20 cellular contexts compared by ENCODE assay signal in the genomic region with DNA sequence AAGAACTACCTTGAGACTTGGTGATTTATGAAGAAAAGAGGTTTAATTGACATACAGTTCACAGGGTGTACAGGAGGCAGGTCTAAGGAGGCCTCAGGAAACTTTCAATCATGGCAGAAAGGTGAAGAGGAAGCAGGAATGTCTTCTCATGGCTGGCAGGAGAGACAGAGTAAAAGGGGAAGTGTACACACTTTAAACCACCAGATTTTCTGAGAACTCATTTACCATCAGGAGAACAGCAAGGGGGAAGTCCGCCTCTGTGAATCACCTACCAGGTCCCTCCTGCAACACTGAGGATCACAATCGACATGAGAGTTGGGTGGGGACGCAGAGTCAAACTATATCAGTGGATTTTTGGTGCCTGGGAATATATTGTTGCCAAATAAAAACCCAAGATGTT. TPM values are rescaled to one million over a fixed set of nuclear protein-coding genes. Genes with fewer than 3 reads are reported as not detected.
A peak's percentile ranks its signal among the peaks of the same experiment; 100 is the strongest.
DNase-seq lines count a peak whose midpoint lies in the region; ATAC-seq and TF ChIP-seq lines count a peak whose summit lies in the region.
"Had no signal": no experiment of that assay in that cellular context is flagged by ENCODE, and none has a peak within 500 bp of the region (broad histone marks: within the 10 kb centered on the region; RNA-seq: fewer than 3 reads in every experiment).

No MANE protein-coding gene starts in this region.

- H3K4me3 Mint-ChIP-seq in CD4-positive, alpha-beta T cell: no peak overlapping the region
- H3K4me3 Mint-ChIP-seq: B cell had no signal

- H3K27me3 ChIP-seq in thyroid gland: no peaks in the 10 kb centered on the region
- H3K27me3 ChIP-seq in CD4-positive, alpha-beta T cell (ENCODE audit: control insufficient read depth, insufficient read depth, low read length): no peaks in the 10 kb centered on the region
- H3K27me3 ChIP-seq: SJCRH30 had no signal

- no peaks in the 10 kb centered on the region for H3K27me3 Mint-ChIP-seq in CD4-positive, alpha-beta T cell
- H3K27me3 Mint-ChIP-seq: B cell had no signal

- H3K9me3 Mint-ChIP-seq in CD4-positive, alpha-beta T cell: peaks cover 24% of the 10 kb centered on the region

- TF ChIP-seq POLR2A in NB4 (IDR thresholded peaks at IDR 0.05; ENCODE audit: extremely low read depth, insufficient read length): no peak
- no peak for TF ChIP-seq POLR2A in thyroid gland (IDR thresholded peaks at IDR 0.05)

- CTCF ChIA-PET in CD4-positive, alpha-beta T cell (lab: Charles Lee): no interaction called here

- H3K4me1 ChIP-seq in thyroid gland: no peaks in the 10 kb centered on the region
- H3K4me1 ChIP-seq: Caco-2, SJCRH30 had no signal

- H3K27ac Mint-ChIP-seq in CD4-positive, alpha-beta T cell: no peak overlapping the region
- H3K27ac Mint-ChIP-seq: B cell had no signal

- H3K9me3 ChIP-seq in thyroid gland: no peaks in the 10 kb centered on the region
- H3K9me3 ChIP-seq in CD4-positive, alpha-beta T cell (ENCODE audit: control insufficient read depth, low read length): no peaks in the 10 kb centered on the region
- H3K9me3 ChIP-seq: Caco-2, SJCRH30 had no signal

- no peaks in the 10 kb centered on the region for H3K4me1 Mint-ChIP-seq in CD4-positive, alpha-beta T cell (ENCODE audit: low read depth)
- H3K4me1 Mint-ChIP-seq: B cell had no signal

- H3K36me3 Mint-ChIP-seq in CD4-positive, alpha-beta T cell (ENCODE audit: low read depth): no peaks in the 10 kb centered on the region

- WGBS in thyroid gland, 2 donors: 48 to 54% methylated on average over 3 of the region's 3 CpGs

- TF ChIP-seq CTCF in GM12865 (IDR thresholded peaks at IDR 0.05; ENCODE audit: insufficient read depth, low read depth, low read length, missing control alignments) (no peak), NB4 (IDR thresholded peaks at IDR 0.05; ENCODE audit: low read depth, low read length) (no peak), thyroid gland (IDR thresholded peaks at IDR 0.05) (no peak)
- TF ChIP-seq CTCF in CD4-positive, alpha-beta T cell (IDR thresholded peaks at IDR 0.05): no peak

- intact Hi-C loops in thyroid gland (cut with DNase I): no loop called here
- intact Hi-C loops in CD4-positive, alpha-beta T cell (cut with DNase I, micrococcal nuclease): no loop called here

- POLR2A ChIA-PET in CD4-positive, alpha-beta T cell (lab: Charles Lee): no interaction called here

- DNase-seq in GM12865 (ENCODE audit: low read depth) (peak; percentile 7), NB4 (ENCODE audit: low read depth) (peak; percentile 15), thyroid gland (no peak), NCI-H1694 (lab: John Stamatoyannopoulos, UW) (no peak), NCI-H2171 (lab: John Stamatoyannopoulos, UW) (no peak)
- DNase-seq in CD4-positive, alpha-beta T cell: no peak
- DNase-seq: Caco-2, MV-4-11, NCI-H1417, NCI-H187 treated with DMSO at 0.1 percent for 48 hours, NCI-H345, NCI-H526, SJCRH30, T-helper 2 cell had no signal

- ATAC-seq in GM18868 (IDR thresholded peaks at IDR 0.05; ENCODE audit: unreplicated experiment): peak; percentile 94
- ATAC-seq in HG02852 (IDR thresholded peaks at IDR 0.05; ENCODE audit: unreplicated experiment): peak; percentile 57
- ATAC-seq in CD4-positive, alpha-beta T cell (ENCODE audit: poor library complexity): no peak
- ATAC-seq: Panc1 had no signal

- no peaks in the 10 kb centered on the region for H3K36me3 ChIP-seq in thyroid gland
- H3K36me3 ChIP-seq: SJCRH30 had no signal

- H3K27ac ChIP-seq in thyroid gland: no peak overlapping the region
- no peak overlapping the region for H3K27ac ChIP-seq in CD4-positive, alpha-beta T cell (ENCODE audit: low read depth, low read length)
- H3K27ac ChIP-seq: SJCRH30 had no signal

- H3K4me3 ChIP-seq in GM12865 (ENCODE audit: low read depth, low read length) (no peak overlapping the region), NB4 (ENCODE audit: low read depth, low read length) (no peak overlapping the region), thyroid gland (replicated peaks in 1 of 3) (no peak overlapping the region)
- H3K4me3 ChIP-seq: SJCRH30 had no signal

RNA-seq across cellular contexts. Expression of a gene that starts 40.3 kb away (rescaled TPM):
- not detected for total RNA-seq in thyroid gland
- total RNA-seq in CD4-positive, alpha-beta T cell: not detected
- total RNA-seq: A172, B cell, Caco-2, H1, SJCRH30 had no signal

Comparison
In these comparisons a context has a peak if more than half of its experiments do, and no peak if none do; other contexts are left out.
1. DNase-seq: peak in GM12865 (single experiment) and NB4 (single experiment); none in thyroid gland (0 of 2), CD4-positive, alpha-beta T cell (0 of 10), NCI-H1694 (single experiment) and NCI-H2171 (single experiment).